26 cellular contexts compared by ENCODE assay signal in genomic region chr4:122968227-122968812, GRCh38. TPM values are rescaled to one million over a fixed set of nuclear protein-coding genes. Genes with fewer than 3 reads are reported as not detected.
DNase-seq lines count a peak whose midpoint lies in the region; ATAC-seq, FAIRE-seq and TF ChIP-seq lines count a peak whose summit lies in the region.
"Had no signal": no experiment of that assay in that cellular context is flagged by ENCODE, and none has a peak within 500 bp of the region (broad histone marks: within the 10 kb centered on the region; RNA-seq: fewer than 3 reads in every experiment).

No MANE protein-coding gene starts in this region.

- no peak overlapping the region for H3K9ac ChIP-seq in GM23248
- H3K9ac ChIP-seq: BLaER1 treated with 17β-estradiol and CSF1 and Interleukin-3, amounts not matched to agents 10 nM and 100 nM had no signal

- H3K4me2 ChIP-seq in A549 (peak overlapping the region; percentile 50), GM23248 (ENCODE audit: unreplicated experiment) (no peak overlapping the region)
- H3K4me2 ChIP-seq: BLaER1 treated with 17β-estradiol and CSF1 and Interleukin-3, amounts not matched to agents 10 nM and 100 nM had no signal

- H3K4me3 ChIP-seq in A549 (no peak overlapping the region), GM23248 (no peak overlapping the region), MG63 (no peak overlapping the region)
- H3K4me3 ChIP-seq: BLaER1 treated with 17β-estradiol and CSF1 and Interleukin-3, amounts not matched to agents 10 nM and 100 nM; left ventricle myocardium inferior had no signal

- H3K27me3 ChIP-seq in GM23248 (replicated peaks; ENCODE audit: insufficient read depth) (no peaks in the 10 kb centered on the region), MG63 (no peaks in the 10 kb centered on the region)
- H3K27me3 ChIP-seq: BLaER1 treated with 17β-estradiol and CSF1 and Interleukin-3, amounts not matched to agents 10 nM and 100 nM had no signal

- no peak for TF ChIP-seq EP300 in A549 (IDR thresholded peaks at IDR 0.05)

- no peaks in the 10 kb centered on the region for H3K79me2 ChIP-seq in GM23248 (ENCODE audit: insufficient read depth)

- peak in 1 of 2 experiments; percentile 53; a peak in 2 of 6 replicates for ATAC-seq in A549
- ATAC-seq in HG02571 (IDR thresholded peaks at IDR 0.05; ENCODE audit: unreplicated experiment) = no peak
- no peak for ATAC-seq in GM21367 (IDR thresholded peaks at IDR 0.05; ENCODE audit: unreplicated experiment)
- ATAC-seq: natural killer cell; stimulated activated naive B cell treated with anti-CD40 and anti-IgM and Interleukin-4, amounts not matched to agents 10 μg/mL and 1 μg/mL and 100 μg/mL, for 72 hours had no signal

- no peak for FAIRE-seq in A549 (lab: Jason Lieb, UNC)
- FAIRE-seq: frontal cortex, H1, urothelium cell line had no signal

- H3F3A ChIP-seq in GM23248 (ENCODE audit: insufficient read depth) = no peaks in the 10 kb centered on the region

- H3K27ac ChIP-seq in A549 = peak overlapping the region in 1 of 2 experiments; percentile 61; a peak in 1 of 6 replicates
- no peak overlapping the region for H3K27ac ChIP-seq in GM23248
- H3K27ac ChIP-seq: BLaER1 treated with 17β-estradiol and CSF1 and Interleukin-3, amounts not matched to agents 10 nM and 100 nM; left ventricle myocardium inferior had no signal

- H3K4me1 ChIP-seq in A549 (peaks cover 15% of the 10 kb centered on the region; the same call in 2 of the 3 replicates), GM23248 (ENCODE audit: insufficient read depth) (peaks cover 8% of the 10 kb centered on the region; the same call in 1 of the 2 replicates)
- H3K4me1 ChIP-seq: BLaER1 treated with 17β-estradiol and CSF1 and Interleukin-3, amounts not matched to agents 10 nM and 100 nM; left ventricle myocardium inferior had no signal

- no peak for TF ChIP-seq POLR2A in A549 (IDR thresholded peaks at IDR 0.05; ENCODE audit: low read length)

- no peaks in the 10 kb centered on the region for H3K9me3 ChIP-seq in A549
- H3K9me3 ChIP-seq in GM23248 (ENCODE audit: low read depth) = no peaks in the 10 kb centered on the region
- H3K9me3 ChIP-seq in MG63 = no peaks in the 10 kb centered on the region; the same call in 1 of the 2 replicates
- H3K9me3 ChIP-seq: BLaER1 treated with 17β-estradiol and CSF1 and Interleukin-3, amounts not matched to agents 10 nM and 100 nM; left ventricle myocardium inferior had no signal

- 46% methylated on average over 6 of the region's 6 CpGs for WGBS in A549 (ENCODE audit: missing lambda C conversion rate)
- 65 to 67% methylated on average over 6 of the region's 6 CpGs for WGBS in GM23248 (ENCODE audit: low coverage in 1 of 2, low lambda C conversion rate in 2 of 2, missing lambda C conversion rate in 2 of 2), 2 experiments

- H3K36me3 ChIP-seq in GM23248 (ENCODE audit: low read depth) = no peaks in the 10 kb centered on the region
- H3K36me3 ChIP-seq in MG63 = peaks cover 4% of the 10 kb centered on the region

- no peaks in the 10 kb centered on the region for H3K9me2 ChIP-seq in GM23248 (ENCODE audit: insufficient read depth)

- TF ChIP-seq RAD21 in A549 (conservative IDR thresholded peaks at IDR 0.05 in 1 of 2, IDR thresholded peaks at IDR 0.05 in 1 of 2) = no peak

- H2AFZ ChIP-seq in GM23248 = no peak overlapping the region

- no peaks in the 10 kb centered on the region for H4K20me1 ChIP-seq in GM23248 (ENCODE audit: insufficient read depth)
- H4K20me1 ChIP-seq: BLaER1 treated with 17β-estradiol and CSF1 and Interleukin-3, amounts not matched to agents 10 nM and 100 nM had no signal

- no peak for DNase-seq in A549 (ENCODE audit: low read depth in 1 of 2, low spot score in 1 of 2)
- DNase-seq in GM23248 = peak; percentile 2
- peak; percentile 6 for DNase-seq in MG63
- DNase-seq in fibroblast of peridontal ligament (ENCODE audit: extremely low read depth) = peak; percentile 17
- DNase-seq in GM03348 (ENCODE audit: low spot score) = no peak
- no peak for DNase-seq in OCI-M2 (lab: John Stamatoyannopoulos, UW; ENCODE audit: unreplicated experiment)
- DNase-seq: activated CD4-positive, alpha-beta T cell treated with anti-CD3 and anti-CD28 coated beads, Interleukin-2, amount 50 U/mL, for 48 hours; activated CD8-positive, alpha-beta memory T cell treated with anti-CD3 and anti-CD28 coated beads, Interleukin-2, amount 50 U/mL, for 4 hours; activated naive CD8-positive, alpha-beta T cell treated with anti-CD3 and anti-CD28 coated beads for 36 hours; Calu3; cerebellar nuclear complex; hippocampal formation; left ventricle myocardium inferior; natural killer cell; NCI-H1436 treated with DMSO at 0.1 percent for 48 hours; NCI-H446 treated with DMSO at 0.1 percent for 48 hours; SIG-M5; stimulated activated CD4-positive, alpha-beta T cell treated with anti-CD3 and anti-CD28 coated beads, Interleukin-12 subunit alpha, Interleukin-12 subunit beta, amount 100 ng/mL, for 4 hours; stimulated activated CD4-positive, alpha-beta T cell treated with anti-CD3 and anti-CD28 coated beads, Interleukin-4, amount 100 ng/mL, for 24 hours; stimulated activated naive B cell treated with anti-CD40 and anti-IgM and Interleukin-4, amounts not matched to agents 10 μg/mL and 1 μg/mL and 100 μg/mL, for 72 hours had no signal

- TF ChIP-seq CTCF in A549 (IDR thresholded peaks at IDR 0.05) = no peak

- in situ Hi-C loops in GM23248 (cut with MboI) = no loop called here

- CTCF ChIA-PET in A549 (lab: Yijun Ruan, JAX) = no interaction called here

- POLR2A ChIA-PET in A549 (lab: Yijun Ruan, JAX) = no interaction called here

TF ChIP-seq in A549, 52 proteins besides CTCF, POLR2A, EP300 and RAD21:
- TF ChIP-seq RCOR1 (IDR thresholded peaks at IDR 0.05; ENCODE audit: low read depth, low read length) = no peak
- no peak for TF ChIP-seq EHF (CRISPR knock-in tag; IDR thresholded peaks at IDR 0.05)
- no peak for TF ChIP-seq E2F6 (IDR thresholded peaks at IDR 0.05; ENCODE audit: borderline replicate concordance, low read depth)
- no peak for TF ChIP-seq KDM5A (IDR thresholded peaks at IDR 0.05)
- no peak for TF ChIP-seq USF2 (IDR thresholded peaks at IDR 0.05)

RNA-seq across cellular contexts. Expression of gene NUDT6, which starts 45.9 kb away (rescaled TPM):
- polyA plus RNA-seq in A549 (2011; rRNA removed) (10.2 and 12.7 TPM in 2 replicates), A549 (2017; fragmentation: RNase III; extraction: RNeasy Plus Mini Kit Qiagen cat#74134 plus additional on column Dnase treatment) (8.7 to 10.4 TPM (median 9.9 TPM) in 3 replicates), GM23248 (2016; fragmentation: Nextera tagmentation; extraction: Ambion mirVana) (4.1 and 6.0 TPM in 2 replicates)
- 5.2 and 6.0 TPM in 2 replicates for polyA plus RNA-seq in A549 (2012; cell fraction: cytosol; rRNA removed)
- 4.3 and 4.7 TPM in 2 replicates for polyA plus RNA-seq in A549 (2012; cell fraction: nucleus; rRNA removed)
- 3.3 and 4.1 TPM in 2 replicates for polyA minus RNA-seq in A549 (2011; rRNA and poly(A)+ RNA removed)
- 4.3 and 4.9 TPM in 2 replicates for total RNA-seq in GM23248 (2014; rRNA removed; shearing (Covaris generic))
- 17.9 and 34.5 TPM in 2 replicates for total RNA-seq in MG63 (2014; rRNA removed; shearing (Covaris generic); ENCODE audit: low replicate concordance)

Comparison
In these comparisons a context has a peak if more than half of its experiments do, and no peak if none do; other contexts are left out.
1. DNase-seq: peak in GM23248 (single experiment), MG63 (single experiment) and fibroblast of peridontal ligament (single experiment); none in A549 (0 of 2), GM03348 (single experiment) and OCI-M2 (single experiment).